Comparison of ENCODE assay signal across 20 cellular contexts in the genomic region with DNA sequence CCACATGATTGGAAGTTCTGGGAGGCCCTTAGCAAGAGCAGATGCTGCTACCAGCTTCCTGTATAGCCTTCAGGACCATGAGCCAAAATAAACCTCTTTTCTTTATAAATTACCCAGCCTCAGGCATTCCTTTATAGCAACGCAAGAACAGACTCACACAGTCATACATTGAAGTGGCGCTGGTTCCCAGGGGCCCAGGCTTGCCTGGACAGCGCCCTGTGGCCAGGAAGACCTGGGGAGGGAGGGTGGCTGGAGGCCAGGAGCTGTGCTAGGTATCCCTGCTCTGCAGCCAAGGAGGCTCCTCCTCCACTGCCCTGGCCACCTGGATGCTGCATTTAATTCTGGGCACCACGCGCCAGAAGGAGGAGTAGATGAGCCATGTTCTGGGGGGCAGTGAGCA.
A peak's percentile ranks its signal among the peaks of the same experiment; 100 is the strongest.
DNase-seq lines count a peak whose midpoint lies in the region; ATAC-seq and TF ChIP-seq lines count a peak whose summit lies in the region.
"Had no signal": no experiment of that assay in that cellular context is flagged by ENCODE, and none has a peak within 500 bp of the region (broad histone marks: within the 10 kb centered on the region; RNA-seq: fewer than 3 reads in every experiment).

No MANE protein-coding gene starts in this region.

- TF ChIP-seq CTCF in brain microvascular endothelial cell (IDR thresholded peaks at IDR 0.05; ENCODE audit: low read depth, low read length, missing control alignments) (no peak), foreskin keratinocyte (conservative IDR thresholded peaks at IDR 0.05) (no peak), A673 (conservative IDR thresholded peaks at IDR 0.05; ENCODE audit: low read depth, low read length) (no peak)

- H3K27ac ChIP-seq in brain microvascular endothelial cell (no peak overlapping the region), foreskin keratinocyte (no peak overlapping the region), A673 (ENCODE audit: low read depth, low read length, poor library complexity, severe bottlenecking) (no peak overlapping the region)
- H3K27ac ChIP-seq: hepatocyte, neural progenitor cell, suprapubic skin, vagina had no signal

- DNase-seq in EL (peak; percentile 8), NCI-H2196 (lab: John Stamatoyannopoulos, UW; ENCODE audit: unreplicated experiment) (peak; percentile 47), brain microvascular endothelial cell (peak; percentile 34), foreskin keratinocyte (peak; percentile 50 to 71), A673 (ENCODE audit: low spot score) (no peak), T-cell (no peak)
- DNase-seq: activated CD4-positive, CD25-positive, alpha-beta regulatory T cell treated with anti-CD3 and anti-CD28 coated beads, Interleukin-2, amount 50 U/mL, for 72 hours; activated CD8-positive, alpha-beta T cell treated with anti-CD3 and anti-CD28 coated beads, Interleukin-2, amount 10 ng/mL, durations not matched to agents 7 days and 5 days; activated gamma-delta T cell treated with Interleukin-2 at 50 U/mL for 16 hours; CD4-positive, alpha-beta T cell; DMS153; foreskin fibroblast; HFFc6; Kasumi-1; NCI-H510A treated with DMSO at 0.1 percent for 48 hours had no signal

- H3K9me3 Mint-ChIP-seq in T-cell, result no peaks in the 10 kb centered on the region
- H3K9me3 Mint-ChIP-seq: CD4-positive, alpha-beta T cell; HFFc6; neural progenitor cell had no signal

- no peaks in the 10 kb centered on the region for H3K27me3 ChIP-seq in brain microvascular endothelial cell (replicated peaks)
- H3K27me3 ChIP-seq in foreskin keratinocyte, result no peaks in the 10 kb centered on the region
- no peaks in the 10 kb centered on the region for H3K27me3 ChIP-seq in A673 (replicated peaks; ENCODE audit: insufficient read depth, low read depth, low read length, poor library complexity)
- H3K27me3 ChIP-seq: hepatocyte, neural progenitor cell, suprapubic skin, vagina had no signal

- no peak overlapping the region for H3K4me3 Mint-ChIP-seq in T-cell
- H3K4me3 Mint-ChIP-seq: activated CD8-positive, alpha-beta T cell treated with anti-CD3 and anti-CD28 coated beads, Interleukin-2, amount 10 ng/mL, durations not matched to agents 7 days and 5 days; CD4-positive, alpha-beta T cell; HFFc6; neural progenitor cell had no signal

- H3K36me3 Mint-ChIP-seq in T-cell, result no peaks in the 10 kb centered on the region

- H3K4me1 ChIP-seq in foreskin keratinocyte, result no peaks in the 10 kb centered on the region
- no peaks in the 10 kb centered on the region for H3K4me1 ChIP-seq in A673 (ENCODE audit: insufficient read depth, low read length, poor library complexity, severe bottlenecking)
- H3K4me1 ChIP-seq: neural progenitor cell, suprapubic skin had no signal

- peak; percentile 42 for ATAC-seq in foreskin keratinocyte
- ATAC-seq in GM19324 (IDR thresholded peaks at IDR 0.05; ENCODE audit: low FRiP score, unreplicated experiment), result no peak
- no peak for ATAC-seq in T-cell (replicated peaks in 1 of 4)
- ATAC-seq: activated CD8-positive, alpha-beta T cell treated with anti-CD3 and anti-CD28 coated beads, Interleukin-2, amount 10 ng/mL, durations not matched to agents 7 days and 5 days had no signal

- H3K27ac Mint-ChIP-seq in T-cell, result no peak overlapping the region
- H3K27ac Mint-ChIP-seq: activated CD8-positive, alpha-beta T cell treated with anti-CD3 and anti-CD28 coated beads, Interleukin-2, amount 10 ng/mL, durations not matched to agents 7 days and 5 days; CD4-positive, alpha-beta T cell; HFFc6 had no signal

- H3K4me3 ChIP-seq in brain microvascular endothelial cell (ENCODE audit: low read depth, low read length), result no peak overlapping the region
- H3K4me3 ChIP-seq in A673 (ENCODE audit: low read depth, low read length, poor library complexity, severe bottlenecking), result no peak overlapping the region
- H3K4me3 ChIP-seq: hepatocyte, neural progenitor cell, suprapubic skin, vagina had no signal

- intact Hi-C loops in A673 (cut with micrococcal nuclease; ENCODE audit: unreplicated experiment), result loop anchor here (5.0 kb wide), 3 partner anchors 95 to 1040 kb away; no protein-coding TSS in a partner anchor

- H3K9me3 ChIP-seq in A673 (ENCODE audit: low read depth, low read length, poor library complexity, severe bottlenecking), result no peaks in the 10 kb centered on the region
- H3K9me3 ChIP-seq: suprapubic skin, vagina had no signal

- H3K4me1 Mint-ChIP-seq in T-cell, result no peaks in the 10 kb centered on the region

- POLR2A ChIA-PET in A673 (lab: Charles Lee; ENCODE audit: low non-redundant PET), result no interaction called here
- POLR2A ChIA-PET in T-cell (lab: Charles Lee), result no interaction called here

- BruUV-seq in A673 (replicated peaks; lab: Mats Ljungman, UMichigan), result no TSS peak

- CTCF ChIA-PET in A673 (lab: Charles Lee), result no interaction called here
- CTCF ChIA-PET in T-cell (lab: Charles Lee), result no interaction called here

- in situ Hi-C loops in brain microvascular endothelial cell (cut with HindIII; ENCODE audit: low pct_ligation_motif_present, low sequenced_read_pairs), result no loop called here

- peaks cover 6 to 13% of the 10 kb centered on the region in 2 donors for H3K27me3 Mint-ChIP-seq in T-cell

- H3K36me3 ChIP-seq in brain microvascular endothelial cell (replicated peaks) (no peaks in the 10 kb centered on the region), A673 (ENCODE audit: insufficient read depth, low read length, poor library complexity, severe bottlenecking) (no peaks in the 10 kb centered on the region)
- H3K36me3 ChIP-seq: neural progenitor cell, suprapubic skin, vagina had no signal

Comparison
In these comparisons a context has a peak if more than half of its experiments do, and no peak if none do; other contexts are left out.
1. DNase-seq: peak in EL (single experiment), NCI-H2196 (single experiment), brain microvascular endothelial cell (single experiment) and foreskin keratinocyte (2 of 2); none in A673 (single experiment) and T-cell (0 of 34).